8 cellular contexts compared by ENCODE assay signal in genomic region chr4:88613417-88613875, GRCh38. TPM values are rescaled to one million over a fixed set of nuclear protein-coding genes. Genes with fewer than 3 reads are reported as not detected.
A peak's percentile ranks its signal among the peaks of the same experiment; 100 is the strongest.
DNase-seq lines count a peak whose midpoint lies in the region; ATAC-seq lines count a peak whose summit lies in the region.

No MANE protein-coding gene starts in this region.

- no peaks in the 10 kb centered on the region for H3K36me3 ChIP-seq in GM23248 (ENCODE audit: low read depth)

- H3K4me1 ChIP-seq in GM23248 (ENCODE audit: insufficient read depth): peaks cover 89% of the 10 kb centered on the region

- H3K9me3 ChIP-seq in GM23248 (ENCODE audit: low read depth): no peaks in the 10 kb centered on the region

- in situ Hi-C loops in GM23248 (cut with MboI): no loop called here

- peak overlapping the region; percentile 66; the same call in 1 of the 2 replicates for H3K9ac ChIP-seq in GM23248

- H4K20me1 ChIP-seq in GM23248 (ENCODE audit: insufficient read depth): no peaks in the 10 kb centered on the region

- H3K27me3 ChIP-seq in GM23248 (replicated peaks; ENCODE audit: insufficient read depth): no peaks in the 10 kb centered on the region

- peak overlapping the region; percentile 96 for H3K27ac ChIP-seq in GM23248

- H3K79me2 ChIP-seq in GM23248 (ENCODE audit: insufficient read depth): peaks cover 60% of the 10 kb centered on the region

- no peak overlapping the region for H3K4me3 ChIP-seq in GM23248

- H2AFZ ChIP-seq in GM23248: no peak overlapping the region

- H3F3A ChIP-seq in GM23248 (ENCODE audit: insufficient read depth): peaks cover 72% of the 10 kb centered on the region

- 96 to 97% methylated on average over 5 of the region's 5 CpGs for WGBS in GM23248 (ENCODE audit: low coverage in 1 of 2, low lambda C conversion rate in 2 of 2, missing lambda C conversion rate in 2 of 2), 2 experiments

- peak; percentile 14 for ATAC-seq in left lobe of liver
- ATAC-seq in HG02870 (IDR thresholded peaks at IDR 0.05; ENCODE audit: unreplicated experiment): no peak
- ATAC-seq in GM19328 (IDR thresholded peaks at IDR 0.05; ENCODE audit: unreplicated experiment): no peak

- no peaks in the 10 kb centered on the region for H3K9me2 ChIP-seq in GM23248 (ENCODE audit: insufficient read depth)

- peak overlapping the region; percentile 51 for H3K4me2 ChIP-seq in GM23248 (ENCODE audit: unreplicated experiment)

- DNase-seq in DMS 273 (lab: John Stamatoyannopoulos, UW; ENCODE audit: unreplicated experiment): peak; percentile 56
- no peak for DNase-seq in GM23248
- peak; percentile 20 for DNase-seq in NCI-H2171 (lab: John Stamatoyannopoulos, UW)
- DNase-seq in activated gamma-delta T cell treated with anti-CD3 and anti-CD28 coated beads, Interleukin-2, amount 50 U/mL, for 16 hours (ENCODE audit: low read depth): peak; percentile 4
- DNase-seq in left lobe of liver (ENCODE audit: low spot score): no peak
- DNase-seq in SIG-M5 treated with dmso at 0.1 percent for 504 hours (lab: John Stamatoyannopoulos, UW; ENCODE audit: unreplicated experiment): no peak

RNA-seq across cellular contexts. Expression of gene HERC3, which starts 21.2 kb away (rescaled TPM):
- total RNA-seq in GM23248 (2014; rRNA removed; shearing (Covaris generic)): 18.0 and 27.6 TPM in 2 replicates
- 22.7 and 25.8 TPM in 2 replicates for polyA plus RNA-seq in GM23248 (2016; fragmentation: Nextera tagmentation; extraction: Ambion mirVana)
- total RNA-seq in left lobe of liver: 12.3 TPM

Comparison
In these comparisons a context has a peak if more than half of its experiments do, and no peak if none do; other contexts are left out.
1. DNase-seq: peak in DMS 273 (single experiment), NCI-H2171 (single experiment) and activated gamma-delta T cell treated with anti-CD3 and anti-CD28 coated beads, Interleukin-2, amount 50 U/mL, for 16 hours (single experiment); none in GM23248 (single experiment), left lobe of liver (single experiment) and SIG-M5 treated with dmso at 0.1 percent for 504 hours (single experiment).